ENCODE assay signal across 15 cellular contexts in the genomic region with DNA sequence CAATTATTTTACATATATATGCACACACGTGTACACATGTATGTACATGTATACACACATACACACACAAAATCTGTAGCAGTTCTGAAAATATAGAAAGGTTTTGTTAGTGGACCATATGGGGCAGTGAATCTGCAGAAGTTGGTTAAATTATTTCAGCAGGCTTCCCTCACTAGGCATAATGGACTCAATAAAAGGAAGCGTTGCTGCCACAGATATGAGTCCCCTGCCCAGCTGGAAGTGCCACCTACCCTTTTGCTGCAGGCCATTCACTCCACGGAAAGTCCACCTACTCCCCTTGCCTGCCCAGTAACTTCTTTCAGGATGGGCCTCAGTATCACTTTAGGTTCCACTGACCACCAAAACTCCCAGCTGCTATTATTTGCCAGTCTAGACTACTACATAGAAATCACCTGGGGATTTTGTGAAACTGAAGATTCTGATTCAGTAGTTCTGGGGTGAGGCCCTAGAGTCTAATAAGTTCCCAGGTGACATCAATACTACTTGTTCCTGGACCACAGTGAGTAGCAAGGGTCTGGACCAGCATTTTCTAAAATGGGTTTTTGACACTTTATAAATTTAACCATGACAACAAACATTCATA. TPM values are rescaled to one million over a fixed set of nuclear protein-coding genes. Genes with fewer than 3 reads are reported as not detected.
DNase-seq lines count a peak whose midpoint lies in the region; ATAC-seq, FAIRE-seq and TF ChIP-seq lines count a peak whose summit lies in the region.
"Had no signal": no experiment of that assay in that cellular context is flagged by ENCODE, and none has a peak within 500 bp of the region (broad histone marks: within the 10 kb centered on the region; RNA-seq: fewer than 3 reads in every experiment).

No MANE protein-coding gene starts in this region.

- CTCF ChIA-PET in HEK293T (lab: Yijun Ruan, JAX): interaction anchor here (2.3 kb wide), 1 partner anchor 99 kb away, joined by 10 read pairs; no protein-coding TSS in a partner anchor

- H3K27ac ChIP-seq in tibial nerve: no peak overlapping the region
- H3K27ac ChIP-seq: left ventricle myocardium inferior, right lobe of liver had no signal

- TF ChIP-seq POLR2A in tibial nerve (IDR thresholded peaks at IDR 0.05): no peak

- POLR2A ChIA-PET in HEK293T (lab: Yijun Ruan, JAX): no interaction called here

- no peak overlapping the region for H3K4me3 ChIP-seq in bronchial epithelial cell (ENCODE audit: low read depth, low read length)
- no peak overlapping the region for H3K4me3 ChIP-seq in tibial nerve
- H3K4me3 ChIP-seq: left ventricle myocardium inferior, right lobe of liver had no signal

- no peaks in the 10 kb centered on the region for H3K36me3 ChIP-seq in bronchial epithelial cell (ENCODE audit: control insufficient read depth, insufficient read depth, low read length)
- H3K36me3 ChIP-seq in tibial nerve: no peaks in the 10 kb centered on the region
- H3K36me3 ChIP-seq: left ventricle myocardium inferior, right lobe of liver had no signal

- no peaks in the 10 kb centered on the region for H3K9me3 ChIP-seq in tibial nerve
- H3K9me3 ChIP-seq: right lobe of liver had no signal

- H3K4me1 ChIP-seq in tibial nerve: no peaks in the 10 kb centered on the region
- H3K4me1 ChIP-seq: left ventricle myocardium inferior, right lobe of liver had no signal

- no peak for TF ChIP-seq EP300 in tibial nerve (IDR thresholded peaks at IDR 0.05)

- DNase-seq in bronchial epithelial cell (ENCODE audit: low read depth): peak; percentile 38
- DNase-seq in NCI-H526 treated with DMSO at 0.1 percent for 48 hours (lab: John Stamatoyannopoulos, UW): no peak
- DNase-seq in activated CD4-positive, alpha-beta T cell treated with anti-CD3 and anti-CD28 coated beads for 4 hours: no peak
- DNase-seq in tibial nerve (ENCODE audit: low spot score in 2 of 2): no peak
- no peak for DNase-seq in HEK293T (ENCODE audit: extremely low spot score)
- DNase-seq: activated naive CD4-positive, alpha-beta T cell; left ventricle myocardium inferior; NCI-H2107; right lobe of liver had no signal

- WGBS in tibial nerve, 2 donors: 70 to 79% methylated on average over 3 of the region's 3 CpGs

- TF ChIP-seq CTCF in bronchial epithelial cell (IDR thresholded peaks at IDR 0.05; ENCODE audit: insufficient read depth, low read length, severe bottlenecking) (no peak), tibial nerve (IDR thresholded peaks at IDR 0.05) (no peak)

- H3K27me3 ChIP-seq in bronchial epithelial cell (ENCODE audit: control insufficient read depth, insufficient read depth, low read length) (no peaks in the 10 kb centered on the region), tibial nerve (no peaks in the 10 kb centered on the region)
- H3K27me3 ChIP-seq: right lobe of liver had no signal

- peak; percentile 84 for ATAC-seq in GM18502 (IDR thresholded peaks at IDR 0.05; ENCODE audit: poor library complexity, unreplicated experiment)
- ATAC-seq in GM21390 (IDR thresholded peaks at IDR 0.05; ENCODE audit: unreplicated experiment): peak; percentile 86
- peak; percentile 79 for ATAC-seq in HG03097 (IDR thresholded peaks at IDR 0.05; ENCODE audit: low FRiP score, unreplicated experiment)
- ATAC-seq: HCT116 had no signal

- FAIRE-seq in bronchial epithelial cell (lab: Jason Lieb, UNC): no peak
- FAIRE-seq: D721Med, endometrium had no signal

TF ChIP-seq in HEK293T, 16 proteins besides CTCF, POLR2A, EP300 and RAD21:
- no peak for TF ChIP-seq FOXA1 (IDR thresholded peaks at IDR 0.05)
- no peak for TF ChIP-seq L3MBTL2 (conservative IDR thresholded peaks at IDR 0.05)
- TF ChIP-seq, protein P1, sequence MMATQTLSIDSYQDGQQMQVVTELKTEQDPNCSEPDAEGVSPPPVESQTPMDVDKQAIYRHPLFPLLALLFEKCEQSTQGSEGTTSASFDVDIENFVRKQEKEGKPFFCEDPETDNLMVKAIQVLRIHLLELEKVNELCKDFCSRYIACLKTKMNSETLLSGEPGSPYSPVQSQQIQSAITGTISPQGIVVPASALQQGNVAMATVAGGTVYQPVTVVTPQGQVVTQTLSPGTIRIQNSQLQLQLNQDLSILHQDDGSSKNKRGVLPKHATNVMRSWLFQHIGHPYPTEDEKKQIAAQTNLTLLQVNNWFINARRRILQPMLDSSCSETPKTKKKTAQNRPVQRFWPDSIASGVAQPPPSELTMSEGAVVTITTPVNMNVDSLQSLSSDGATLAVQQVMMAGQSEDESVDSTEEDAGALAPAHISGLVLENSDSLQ (IDR thresholded peaks at IDR 0.05): no peak
- TF ChIP-seq SUZ12 (IDR thresholded peaks at IDR 0.05): no peak
- TF ChIP-seq ZNF384 (IDR thresholded peaks at IDR 0.05): no peak
- no peak for TF ChIP-seq ELF4 (IDR thresholded peaks at IDR 0.05)
TF ChIP-seq in HEK293T: peak in this region for 0.

RNA-seq across cellular contexts. Expression of a gene that starts 29.3 kb away (rescaled TPM):
- 12.9 and 16.1 TPM in 2 replicates for total RNA-seq in bronchial epithelial cell
- total RNA-seq in tibial nerve: 10 to 100 TPM; 10.9 to 13.1 (median 11.9) TPM
